8 cellular contexts compared by ENCODE assay signal in the genomic region with DNA sequence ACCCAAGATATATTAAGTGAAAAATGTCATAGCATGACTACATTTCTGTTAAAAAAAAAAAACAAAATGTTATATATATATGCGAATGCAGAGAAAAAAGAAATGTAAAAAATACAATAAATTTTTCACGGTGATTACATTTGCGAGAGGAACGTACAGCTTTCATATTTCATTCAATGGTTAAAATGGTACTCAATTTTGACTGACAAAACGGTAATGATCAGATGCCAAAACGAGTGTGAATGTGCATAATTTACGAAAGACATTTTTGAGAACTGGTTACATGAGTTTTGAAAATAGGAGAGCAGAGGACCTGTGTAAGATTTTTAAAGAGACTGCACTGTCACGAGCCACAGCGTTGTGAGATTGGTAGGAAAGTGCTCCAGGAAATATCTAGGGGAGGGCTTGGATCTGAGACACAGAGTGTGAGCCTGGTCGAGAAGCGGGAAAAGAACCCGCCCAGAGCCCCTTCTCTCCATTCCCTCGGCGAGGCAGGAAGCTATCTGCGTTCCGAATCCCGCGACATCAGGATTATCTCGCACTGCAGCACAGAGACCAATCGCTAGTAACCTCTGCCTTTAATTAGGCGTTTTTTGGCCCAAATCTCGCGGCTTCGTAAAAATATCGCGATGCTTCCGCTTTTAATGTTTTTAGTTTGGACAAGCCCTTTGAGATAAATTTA. TPM values are rescaled to one million over a fixed set of nuclear protein-coding genes. Genes with fewer than 3 reads are reported as not detected.
DNase-seq lines count a peak whose midpoint lies in the region; ATAC-seq, FAIRE-seq and TF ChIP-seq lines count a peak whose summit lies in the region.

No MANE protein-coding gene starts in this region.

- peaks cover 6% of the 10 kb centered on the region for H3K36me3 Mint-ChIP-seq in activated T-helper 1 cell treated with anti-CD3 and anti-CD28 coated beads, Interleukin-12 subunit alpha, Interleukin-12 subunit beta, Interleukin-2, Interleukin-4 antibody, amounts not matched to agents 30 ng/mL and 10 ng/mL and 1 ng/mL, durations not matched to agents 14 hours and 24 hours and 36 hours (ENCODE audit: low read depth)
- H3K36me3 Mint-ChIP-seq in naive B cell: peaks cover 0 to 7% of the 10 kb centered on the region in 2 donors
- peaks cover 35% of the 10 kb centered on the region for H3K36me3 Mint-ChIP-seq in stimulated activated effector memory CD8-positive, alpha-beta T cell treated with anti-CD3 and anti-CD28 coated beads, Interleukin-12 subunit alpha, Interleukin-12 subunit beta, amount 100 ng/mL, for 72 hours

- H3K4me2 ChIP-seq in DND-41 (ENCODE audit: insufficient read depth, low read length) (peak overlapping the region; percentile 75), fibroblast of lung (ENCODE audit: extremely low read depth, insufficient read depth, low read length) (peak overlapping the region; percentile 86)

- H3K27ac ChIP-seq in DND-41 (ENCODE audit: low read length) (peak overlapping the region; percentile 95), KOPT-K1 (ENCODE audit: low read depth, low read length, poor library complexity, severe bottlenecking) (peak overlapping the region; percentile 91), fibroblast of lung (ENCODE audit: insufficient read depth, low read length) (peak overlapping the region; percentile 88)

- H3K27me3 Mint-ChIP-seq in activated T-helper 1 cell treated with anti-CD3 and anti-CD28 coated beads, Interleukin-12 subunit alpha, Interleukin-12 subunit beta, Interleukin-2, Interleukin-4 antibody, amounts not matched to agents 30 ng/mL and 10 ng/mL and 1 ng/mL, durations not matched to agents 14 hours and 24 hours and 36 hours (ENCODE audit: insufficient read depth): peaks cover 6% of the 10 kb centered on the region
- peaks cover 5 to 11% (median 9%) of the 10 kb centered on the region in 3 donors for H3K27me3 Mint-ChIP-seq in naive B cell

- H3K27ac Mint-ChIP-seq in activated T-helper 1 cell treated with anti-CD3 and anti-CD28 coated beads, Interleukin-12 subunit alpha, Interleukin-12 subunit beta, Interleukin-2, Interleukin-4 antibody, amounts not matched to agents 30 ng/mL and 10 ng/mL and 1 ng/mL, durations not matched to agents 14 hours and 24 hours and 36 hours: peak overlapping the region; percentile 100
- peak overlapping the region; percentile 99 to 100 (median 100) for H3K27ac Mint-ChIP-seq in naive B cell
- peak overlapping the region; percentile 100 for H3K27ac Mint-ChIP-seq in stimulated activated effector memory CD8-positive, alpha-beta T cell treated with anti-CD3 and anti-CD28 coated beads, Interleukin-12 subunit alpha, Interleukin-12 subunit beta, amount 100 ng/mL, for 72 hours

- H3K36me3 ChIP-seq in DND-41 (ENCODE audit: insufficient read depth, low read length) (no peaks in the 10 kb centered on the region), KOPT-K1 (ENCODE audit: insufficient read depth, low read length) (peaks cover 5% of the 10 kb centered on the region), fibroblast of lung (ENCODE audit: control insufficient read depth, insufficient read depth, low read length) (no peaks in the 10 kb centered on the region)

- no peak for TF ChIP-seq CTCF in DND-41 (IDR thresholded peaks at IDR 0.05; ENCODE audit: borderline replicate concordance, extremely low read depth, low read length, poor library complexity, severe bottlenecking)
- no peak for TF ChIP-seq CTCF in fibroblast of lung (conservative IDR thresholded peaks at IDR 0.05 in 1 of 2, IDR thresholded peaks at IDR 0.05 in 1 of 2; ENCODE audit: low read depth in 1 of 2, low read length in 2 of 2)

- H3K9ac ChIP-seq in DND-41 (ENCODE audit: low read depth, low read length) (peak overlapping the region; percentile 96), fibroblast of lung (ENCODE audit: insufficient read depth, low read length) (peak overlapping the region; percentile 75)

- peak; percentile 86 for ATAC-seq in DND-41 (ENCODE audit: insufficient read depth, low read depth)
- ATAC-seq in GM21786 (IDR thresholded peaks at IDR 0.05; ENCODE audit: unreplicated experiment): peak; percentile 78
- peak; percentile 67 for ATAC-seq in naive B cell (ENCODE audit: low read depth in 2 of 2)
- peak; percentile 85 for ATAC-seq in stimulated activated effector memory CD8-positive, alpha-beta T cell treated with anti-CD3 and anti-CD28 coated beads, Interleukin-12 subunit alpha, Interleukin-12 subunit beta, amount 100 ng/mL, for 72 hours

- no peaks in the 10 kb centered on the region for H3K79me2 ChIP-seq in DND-41 (ENCODE audit: insufficient read depth, low read length)
- H3K79me2 ChIP-seq in fibroblast of lung (ENCODE audit: control insufficient read depth, insufficient read depth, low read length): no peaks in the 10 kb centered on the region

- intact Hi-C loops in activated T-helper 1 cell treated with anti-CD3 and anti-CD28 coated beads, Interleukin-12 subunit alpha, Interleukin-12 subunit beta, Interleukin-2, Interleukin-4 antibody, amounts not matched to agents 30 ng/mL and 10 ng/mL and 1 ng/mL, durations not matched to agents 14 hours and 24 hours and 36 hours (cut with micrococcal nuclease): loop anchor here (1.0 to 5.0 kb wide), 3 partner anchors 11 to 993 kb away; no protein-coding TSS in a partner anchor

- FAIRE-seq in RCC 7860 (lab: Jason Lieb, UNC): peak; percentile 82

- H3K4me3 ChIP-seq in DND-41 (ENCODE audit: low read depth in 1 of 2, low read length in 2 of 2) (peak overlapping the region; percentile 88 to 93; a peak in 3 of 4 replicates), fibroblast of lung (replicated peaks in 1 of 4; ENCODE audit: control extremely low read depth in 1 of 4, insufficient read depth in 1 of 4, low read depth in 3 of 4, low read length in 4 of 4) (peak overlapping the region; percentile 66 to 98 (median 80))

- H2AFZ ChIP-seq in DND-41 (ENCODE audit: low read depth, low read length) (peak overlapping the region; percentile 79), fibroblast of lung (ENCODE audit: low read length) (peak overlapping the region; percentile 92)

- no peaks in the 10 kb centered on the region for H3K9me3 Mint-ChIP-seq in activated T-helper 1 cell treated with anti-CD3 and anti-CD28 coated beads, Interleukin-12 subunit alpha, Interleukin-12 subunit beta, Interleukin-2, Interleukin-4 antibody, amounts not matched to agents 30 ng/mL and 10 ng/mL and 1 ng/mL, durations not matched to agents 14 hours and 24 hours and 36 hours
- H3K9me3 Mint-ChIP-seq in naive B cell: peaks cover 0 to 10% (median 5%) of the 10 kb centered on the region in 7 donors
- no peaks in the 10 kb centered on the region for H3K9me3 Mint-ChIP-seq in stimulated activated effector memory CD8-positive, alpha-beta T cell treated with anti-CD3 and anti-CD28 coated beads, Interleukin-12 subunit alpha, Interleukin-12 subunit beta, amount 100 ng/mL, for 72 hours

- no peaks in the 10 kb centered on the region for H3K27me3 ChIP-seq in DND-41 (ENCODE audit: insufficient read depth, low read length, poor library complexity)
- no peaks in the 10 kb centered on the region for H3K27me3 ChIP-seq in fibroblast of lung (ENCODE audit: control insufficient read depth, insufficient read depth, low read length)

- H3K9me3 ChIP-seq in DND-41 (ENCODE audit: insufficient read depth, low read length, severe bottlenecking) (no peaks in the 10 kb centered on the region), KOPT-K1 (ENCODE audit: insufficient read depth, low read length, poor library complexity, severe bottlenecking) (no peaks in the 10 kb centered on the region), fibroblast of lung (ENCODE audit: control insufficient read depth, insufficient read depth, low read depth, low read length) (no peaks in the 10 kb centered on the region)

- peak overlapping the region; percentile 90 for H3K4me3 Mint-ChIP-seq in activated T-helper 1 cell treated with anti-CD3 and anti-CD28 coated beads, Interleukin-12 subunit alpha, Interleukin-12 subunit beta, Interleukin-2, Interleukin-4 antibody, amounts not matched to agents 30 ng/mL and 10 ng/mL and 1 ng/mL, durations not matched to agents 14 hours and 24 hours and 36 hours
- peak overlapping the region; percentile 93 to 99 (median 97) for H3K4me3 Mint-ChIP-seq in naive B cell
- peak overlapping the region; percentile 89 for H3K4me3 Mint-ChIP-seq in stimulated activated effector memory CD8-positive, alpha-beta T cell treated with anti-CD3 and anti-CD28 coated beads, Interleukin-12 subunit alpha, Interleukin-12 subunit beta, amount 100 ng/mL, for 72 hours

- H3K4me1 ChIP-seq in DND-41 (ENCODE audit: insufficient read depth, low read length) (peaks cover 20% of the 10 kb centered on the region), fibroblast of lung (ENCODE audit: control insufficient read depth, extremely low read depth, insufficient read depth, low read length) (no peaks in the 10 kb centered on the region)

- peaks cover 25% of the 10 kb centered on the region for H3K4me1 Mint-ChIP-seq in activated T-helper 1 cell treated with anti-CD3 and anti-CD28 coated beads, Interleukin-12 subunit alpha, Interleukin-12 subunit beta, Interleukin-2, Interleukin-4 antibody, amounts not matched to agents 30 ng/mL and 10 ng/mL and 1 ng/mL, durations not matched to agents 14 hours and 24 hours and 36 hours (ENCODE audit: low read depth)
- peaks cover 20 to 24% (median 23%) of the 10 kb centered on the region in 3 donors for H3K4me1 Mint-ChIP-seq in naive B cell
- peaks cover 7% of the 10 kb centered on the region for H3K4me1 Mint-ChIP-seq in stimulated activated effector memory CD8-positive, alpha-beta T cell treated with anti-CD3 and anti-CD28 coated beads, Interleukin-12 subunit alpha, Interleukin-12 subunit beta, amount 100 ng/mL, for 72 hours

- DNase-seq in DND-41 (peak; percentile 95), RCC 7860 (ENCODE audit: low spot score) (peak; percentile 90), fibroblast of lung (ENCODE audit: low read depth in 2 of 2) (peak; percentile 92 to 98), naive B cell (peak; percentile 86)
- DNase-seq in activated T-helper 1 cell treated with anti-CD3 and anti-CD28 coated beads, Interleukin-12 subunit alpha, Interleukin-12 subunit beta, Interleukin-2, Interleukin-4 antibody, amounts not matched to agents 30 ng/mL and 10 ng/mL and 1 ng/mL, durations not matched to agents 14 hours and 24 hours and 36 hours (ENCODE audit: low spot score): peak; percentile 89
- peak; percentile 78 to 92 for DNase-seq in stimulated activated effector memory CD8-positive, alpha-beta T cell treated with anti-CD3 and anti-CD28 coated beads, Interleukin-12 subunit alpha, Interleukin-12 subunit beta, amount 100 ng/mL, for 72 hours (ENCODE audit: low spot score in 2 of 2)

- H4K20me1 ChIP-seq in DND-41 (ENCODE audit: insufficient read depth, low read length) (no peaks in the 10 kb centered on the region), fibroblast of lung (ENCODE audit: control insufficient read depth, extremely low read depth, insufficient read depth, low read length) (no peaks in the 10 kb centered on the region)

RNA-seq across cellular contexts. Expression of gene TRIM27, which starts 28.5 kb away (rescaled TPM):
- 67.2 and 67.4 TPM in 2 replicates for total RNA-seq in activated T-helper 1 cell treated with anti-CD3 and anti-CD28 coated beads, Interleukin-12 subunit alpha, Interleukin-12 subunit beta, Interleukin-2, Interleukin-4 antibody, amounts not matched to agents 30 ng/mL and 10 ng/mL and 1 ng/mL, durations not matched to agents 14 hours and 24 hours and 36 hours
- total RNA-seq in fibroblast of lung: 43.7 and 43.8 TPM in 2 replicates
- polyA plus RNA-seq in fibroblast of lung (42.1 and 42.7 TPM in 2 replicates), naive B cell (ENCODE audit: low read depth in 6 of 6) (10 to 100 TPM; 39.8 to 67.0 (median 54.1) TPM)
- polyA plus RNA-seq in fibroblast of lung (2012): 28.5 and 33.6 TPM in 2 replicates
- polyA minus RNA-seq in fibroblast of lung (ENCODE audit: low replicate concordance): 17.3 and 28.3 TPM in 2 replicates

Comparison
In these comparisons a context has a peak if more than half of its experiments do, and no peak if none do; other contexts are left out.
1. Peak in every context shown above with its lines: DNase-seq, ATAC-seq, H3K4me3 ChIP-seq and H3K27ac ChIP-seq.